Comparison of ENCODE assay signal across 12 cellular contexts in genomic region chr9:128887914-128888350, GRCh38. TPM values are rescaled to one million over a fixed set of nuclear protein-coding genes. Genes with fewer than 3 reads are reported as not detected.
DNase-seq lines count a peak whose midpoint lies in the region; ATAC-seq and TF ChIP-seq lines count a peak whose summit lies in the region.
"Had no signal": no experiment of that assay in that cellular context is flagged by ENCODE, and none has a peak within 500 bp of the region (broad histone marks: within the 10 kb centered on the region; RNA-seq: fewer than 3 reads in every experiment).

No MANE protein-coding gene starts in this region.

- no peak overlapping the region for H3K4me3 ChIP-seq in MG63
- no peak overlapping the region for H3K4me3 ChIP-seq in endodermal cell (ENCODE audit: low read length)
- no peak overlapping the region for H3K4me3 ChIP-seq in muscle layer of colon (ENCODE audit: low read depth in 1 of 2, low read length in 2 of 2)

- peaks cover 51% of the 10 kb centered on the region for H3K36me3 Mint-ChIP-seq in endodermal cell (ENCODE audit: low read depth)
- H3K36me3 Mint-ChIP-seq in activated T-helper 17 cell treated with anti-CD3 and anti-CD28 coated beads, Interleukin-2, amount 50 U/mL, for 72 hours (ENCODE audit: low read depth) = peaks cover 64% of the 10 kb centered on the region

- no peaks in the 10 kb centered on the region for H3K27me3 ChIP-seq in MG63
- no peaks in the 10 kb centered on the region for H3K27me3 ChIP-seq in endodermal cell (ENCODE audit: control insufficient read depth, insufficient read depth, low read length, poor library complexity, severe bottlenecking)
- H3K27me3 ChIP-seq in muscle layer of colon (ENCODE audit: control insufficient read depth in 1 of 2, insufficient read depth in 2 of 2, low read length in 2 of 2) = no peaks in the 10 kb centered on the region

- WGBS in endodermal cell (ENCODE audit: insufficient coverage in 1 of 2, insufficient read length in 1 of 2), 2 experiments = 18 to 43% methylated on average over 6 to 9 of the region's 9 CpGs

- H3K27ac ChIP-seq in 22Rv1 (peak overlapping the region; percentile 93), endodermal cell (ENCODE audit: low read depth, low read length) (no peak overlapping the region), muscle layer of colon (ENCODE audit: low read depth, low read length) (peak overlapping the region; percentile 42)

- H3K9me3 ChIP-seq in MG63 (no peaks in the 10 kb centered on the region), endodermal cell (ENCODE audit: control insufficient read depth, low read length) (no peaks in the 10 kb centered on the region), muscle layer of colon (ENCODE audit: low read length) (no peaks in the 10 kb centered on the region)

- H3K4me1 Mint-ChIP-seq in endodermal cell = peaks cover 37% of the 10 kb centered on the region
- H3K4me1 Mint-ChIP-seq in activated T-helper 17 cell treated with anti-CD3 and anti-CD28 coated beads, Interleukin-2, amount 50 U/mL, for 72 hours = peaks cover 18% of the 10 kb centered on the region

- peak overlapping the region; percentile 1 for H3K9ac ChIP-seq in endodermal cell (ENCODE audit: extremely low read depth, low read length, poor library complexity, severe bottlenecking)
- H3K9ac ChIP-seq in muscle layer of colon (ENCODE audit: low read length) = no peak overlapping the region

- peaks cover 19% of the 10 kb centered on the region for H3K36me3 ChIP-seq in MG63
- peaks cover 60% of the 10 kb centered on the region for H3K36me3 ChIP-seq in endodermal cell (ENCODE audit: control insufficient read depth, insufficient read depth, low read length)
- H3K36me3 ChIP-seq in muscle layer of colon (ENCODE audit: insufficient read depth, low read length) = peaks cover 17% of the 10 kb centered on the region

- H3K4me3 Mint-ChIP-seq in endodermal cell = no peak overlapping the region
- H3K4me3 Mint-ChIP-seq in activated T-helper 17 cell treated with anti-CD3 and anti-CD28 coated beads, Interleukin-2, amount 50 U/mL, for 72 hours = no peak overlapping the region
- H3K4me3 Mint-ChIP-seq: B cell; central memory CD8-positive, alpha-beta T cell had no signal

- no peaks in the 10 kb centered on the region for H3K27me3 Mint-ChIP-seq in endodermal cell (ENCODE audit: insufficient read depth)
- no peaks in the 10 kb centered on the region for H3K27me3 Mint-ChIP-seq in activated T-helper 17 cell treated with anti-CD3 and anti-CD28 coated beads, Interleukin-2, amount 50 U/mL, for 72 hours
- H3K27me3 Mint-ChIP-seq: B cell; central memory CD8-positive, alpha-beta T cell had no signal

- DNase-seq in MG63 (peak; percentile 64), endodermal cell (peak; percentile 95)
- no peak for DNase-seq in central memory CD4-positive, alpha-beta T cell
- DNase-seq: KG1, NCI-H226 had no signal

- H3K9me3 Mint-ChIP-seq in endodermal cell = no peaks in the 10 kb centered on the region
- no peaks in the 10 kb centered on the region for H3K9me3 Mint-ChIP-seq in activated T-helper 17 cell treated with anti-CD3 and anti-CD28 coated beads, Interleukin-2, amount 50 U/mL, for 72 hours
- H3K9me3 Mint-ChIP-seq: central memory CD8-positive, alpha-beta T cell had no signal

- H3K27ac Mint-ChIP-seq in endodermal cell = peak overlapping the region; percentile 88
- H3K27ac Mint-ChIP-seq in activated T-helper 17 cell treated with anti-CD3 and anti-CD28 coated beads, Interleukin-2, amount 50 U/mL, for 72 hours = no peak overlapping the region
- H3K27ac Mint-ChIP-seq: B cell had no signal

- H3K4me1 ChIP-seq in endodermal cell (ENCODE audit: control insufficient read depth, insufficient read depth, low read length) = peaks cover 11% of the 10 kb centered on the region
- peaks cover 61% of the 10 kb centered on the region for H3K4me1 ChIP-seq in muscle layer of colon (ENCODE audit: insufficient read depth, low read length)

- ATAC-seq in HG02840 (IDR thresholded peaks at IDR 0.05; ENCODE audit: low FRiP score, unreplicated experiment) (no peak), GM18909 (IDR thresholded peaks at IDR 0.05; ENCODE audit: poor library complexity, unreplicated experiment) (no peak)
- no peak for ATAC-seq in activated T-helper 17 cell treated with anti-CD3 and anti-CD28 coated beads, Interleukin-2, amount 50 U/mL, for 72 hours (replicated peaks)

- TF ChIP-seq CTCF in 22Rv1 (IDR thresholded peaks at IDR 0.05) (no peak), endodermal cell (conservative IDR thresholded peaks at IDR 0.05) (no peak)

RNA-seq across cellular contexts. Expression of gene LRRC8A, which starts 6.0 kb away (rescaled TPM):
- total RNA-seq in MG63 (2014; rRNA removed; shearing (Covaris generic); ENCODE audit: low replicate concordance) = 13.8 and 19.1 TPM in 2 replicates
- 10 to 100 TPM; 54.6 to 58.7 TPM for total RNA-seq in endodermal cell
- polyA plus RNA-seq in endodermal cell (2013, experiment 1 of 2) = 32.7 TPM
- 34.9 TPM for polyA plus RNA-seq in endodermal cell (2013, experiment 2 of 2)
- 10 to 100 TPM; 19.3 to 24.5 TPM for total RNA-seq in activated T-helper 17 cell treated with anti-CD3 and anti-CD28 coated beads, Interleukin-2, amount 50 U/mL, for 72 hours

RNA-seq across cellular contexts. Expression of gene KYAT1, which starts 6.2 kb away (rescaled TPM):
- 9.6 and 17.8 TPM in 2 replicates for total RNA-seq in MG63 (2014; rRNA removed; shearing (Covaris generic); ENCODE audit: low replicate concordance)
- total RNA-seq in endodermal cell = 10 to 100 TPM; 13.6 to 25.3 TPM
- polyA plus RNA-seq in endodermal cell (2013, experiment 1 of 2) = 18.8 TPM
- polyA plus RNA-seq in endodermal cell (2013, experiment 2 of 2) = 16.8 TPM
- total RNA-seq in activated T-helper 17 cell treated with anti-CD3 and anti-CD28 coated beads, Interleukin-2, amount 50 U/mL, for 72 hours = 10 to 100 TPM; 20.1 to 29.6 TPM

RNA-seq across cellular contexts. Expression of gene PHYHD1, which starts 32.9 kb away (rescaled TPM):
- total RNA-seq in MG63 (2014; rRNA removed; shearing (Covaris generic); ENCODE audit: low replicate concordance) = not detected in 2 replicates
- 10 to 100 TPM; 15.2 to 18.0 TPM for total RNA-seq in endodermal cell
- 6.4 TPM for polyA plus RNA-seq in endodermal cell (2013, experiment 1 of 2)
- polyA plus RNA-seq in endodermal cell (2013, experiment 2 of 2) = 4.7 TPM
- under 1 TPM in 1 of 2 donors, not detected in 1; 0.77 TPM for total RNA-seq in activated T-helper 17 cell treated with anti-CD3 and anti-CD28 coated beads, Interleukin-2, amount 50 U/mL, for 72 hours

RNA-seq across cellular contexts. Expression of gene SPOUT1, which starts 58.3 kb away (rescaled TPM):
- total RNA-seq in MG63 (2014; rRNA removed; shearing (Covaris generic); ENCODE audit: low replicate concordance) = 9.8 and 36.3 TPM in 2 replicates
- 10 to 100 TPM; 66.9 to 86.5 TPM for total RNA-seq in endodermal cell
- 39.4 TPM for polyA plus RNA-seq in endodermal cell (2013, experiment 1 of 2)
- 25.4 TPM for polyA plus RNA-seq in endodermal cell (2013, experiment 2 of 2)
- 10 to 100 TPM; 51.4 to 80.8 TPM for total RNA-seq in activated T-helper 17 cell treated with anti-CD3 and anti-CD28 coated beads, Interleukin-2, amount 50 U/mL, for 72 hours

RNA-seq across cellular contexts. Expression of gene DOLK, which starts 59.5 kb away (rescaled TPM):
- total RNA-seq in MG63 (2014; rRNA removed; shearing (Covaris generic); ENCODE audit: low replicate concordance) = 16.9 and 29.7 TPM in 2 replicates
- total RNA-seq in endodermal cell = 10 to 100 TPM; 18.0 to 19.8 TPM
- 14.3 TPM for polyA plus RNA-seq in endodermal cell (2013, experiment 1 of 2)
- polyA plus RNA-seq in endodermal cell (2013, experiment 2 of 2) = 13.4 TPM
- total RNA-seq in activated T-helper 17 cell treated with anti-CD3 and anti-CD28 coated beads, Interleukin-2, amount 50 U/mL, for 72 hours = 1 to 10 TPM; 5.3 to 8.5 TPM

Comparison
In these comparisons a context has a peak if more than half of its experiments do, and no peak if none do; other contexts are left out.
1. RNA of gene PHYHD1, which starts 32.9 kb away (total RNA-seq): 15.2 to 18.0 TPM in endodermal cell; 0.77 TPM in activated T-helper 17 cell treated with anti-CD3 and anti-CD28 coated beads, Interleukin-2, amount 50 U/mL, for 72 hours and not detected in MG63; every median in the first group is over 4 times any median in the second.